In the genomic region with DNA sequence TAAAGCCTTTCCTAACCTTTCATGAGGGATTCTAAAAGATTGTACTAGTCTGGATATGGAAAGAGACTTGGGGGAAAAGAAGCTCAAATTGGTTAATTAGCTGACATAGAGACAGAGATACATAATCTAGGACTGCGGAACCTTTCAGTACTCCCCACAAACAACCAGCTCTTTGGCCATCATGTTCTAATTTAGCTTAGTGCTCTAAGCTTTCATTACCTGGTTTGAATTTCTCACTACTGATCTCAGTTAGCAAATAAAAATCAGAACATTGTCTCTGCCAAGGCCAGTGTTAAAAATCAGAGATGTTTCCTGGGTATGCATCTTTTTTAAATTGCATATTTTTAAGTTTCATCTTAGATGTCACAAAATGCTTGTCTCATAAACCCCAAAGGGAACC, we compare ENCODE assay signal across 11 cellular contexts.
"Had no signal": no experiment of that assay in that cellular context is flagged by ENCODE, and none has a peak within 500 bp of the region (broad histone marks: within the 10 kb centered on the region; RNA-seq: fewer than 3 reads in every experiment).

No MANE protein-coding gene starts in this region.

- H3K36me3 Mint-ChIP-seq: IgD-negative memory B cell had no signal

- H3K9me3 Mint-ChIP-seq: HFFc6 had no signal

- H3K4me1 ChIP-seq: HAP-1 had no signal

- H3K4me3 ChIP-seq: GM23248, HAP-1 had no signal

- H3K9me3 ChIP-seq: HAP-1 had no signal

- FAIRE-seq: HepG2 had no signal

- H3K4me1 Mint-ChIP-seq: IgD-negative memory B cell had no signal

- H3K4me3 Mint-ChIP-seq: HFFc6, IgD-negative memory B cell had no signal

- DNase-seq: GM23248, GOT3, H7, HFFc6, KBM-7 had no signal

- ATAC-seq: HCT116, HepG2 had no signal

- H3K4me2 ChIP-seq: KMS-11 had no signal

- H2AFZ ChIP-seq: GM23248 had no signal

- H3K27ac Mint-ChIP-seq: HFFc6, IgD-negative memory B cell had no signal

- H3K9ac ChIP-seq: GM23248, KMS-11 had no signal

- H3K27me3 Mint-ChIP-seq: IgD-negative memory B cell had no signal

- H3K36me3 ChIP-seq: HAP-1 had no signal

- H3K27ac ChIP-seq: GM23248, HL-60, KMS-11 had no signal
